ENCODE assay signal across 15 cellular contexts in the genomic region with DNA sequence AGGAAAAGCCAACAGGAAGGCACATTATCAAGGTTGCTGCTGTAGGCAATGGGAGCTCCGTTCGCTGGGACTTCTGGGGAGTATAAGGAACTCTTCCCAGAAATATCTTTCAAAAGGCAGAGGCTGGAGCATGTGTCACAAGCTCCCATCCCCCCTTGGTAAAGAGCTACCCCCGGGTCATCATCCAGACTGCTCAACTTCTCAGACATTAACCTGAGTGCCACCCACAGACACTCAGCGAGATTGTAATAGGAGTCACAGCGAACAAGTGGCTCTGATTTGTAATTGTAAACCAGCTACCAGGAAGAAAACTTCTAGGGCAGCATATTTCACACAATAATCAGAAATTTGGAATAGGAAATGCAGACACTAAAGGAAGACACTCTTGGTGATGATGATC.
A peak's percentile ranks its signal among the peaks of the same experiment; 100 is the strongest.
DNase-seq lines count a peak whose midpoint lies in the region.
"Had no signal": no experiment of that assay in that cellular context is flagged by ENCODE, and none has a peak within 500 bp of the region (broad histone marks: within the 10 kb centered on the region; RNA-seq: fewer than 3 reads in every experiment).

No MANE protein-coding gene starts in this region.

- no peaks in the 10 kb centered on the region for H3K79me1 ChIP-seq in mesendoderm (ENCODE audit: low read length)

- peak overlapping the region; percentile 64 for H4K5ac ChIP-seq in mesendoderm (ENCODE audit: low read length)

- H3K4ac ChIP-seq in mesendoderm (ENCODE audit: low read depth, low read length) = no peak overlapping the region

- no peak overlapping the region for H3K56ac ChIP-seq in mesendoderm (ENCODE audit: low read length)

- H3K4me3 ChIP-seq in BLaER1 (no peak overlapping the region), mesendoderm (ENCODE audit: low read length) (no peak overlapping the region)
- no peak overlapping the region for H3K4me3 ChIP-seq in BLaER1 treated with 17β-estradiol and CSF1 and Interleukin-3, amounts not matched to agents 10 nM and 100 nM
- H3K4me3 ChIP-seq: SJCRH30 had no signal

- intact Hi-C loops in head of caudate nucleus (cut with DNase I) = loop anchor here (10.0 kb wide), 1 partner anchor 370 kb away; no protein-coding TSS in a partner anchor

- no CpG with 5 or more reads among the region's 5 CpGs for WGBS in mesendoderm (ENCODE audit: extremely low coverage, insufficient coverage, low lambda C conversion rate)

- no peak overlapping the region for H3K27ac ChIP-seq in BLaER1
- peak overlapping the region in 7 of 11 experiments; percentile 8 to 68 (median 46); a peak in 9 of 22 replicates for H3K27ac ChIP-seq in BLaER1 treated with 17β-estradiol and CSF1 and Interleukin-3, amounts not matched to agents 10 nM and 100 nM
- no peak overlapping the region for H3K27ac ChIP-seq in mesendoderm (ENCODE audit: low read depth, low read length)
- H3K27ac ChIP-seq: SJCRH30 had no signal

- peaks cover 39% of the 10 kb centered on the region for H3K4me1 ChIP-seq in BLaER1
- peaks cover 22 to 38% (median 34%) of the 10 kb centered on the region in 10 experiments for H3K4me1 ChIP-seq in BLaER1 treated with 17β-estradiol and CSF1 and Interleukin-3, amounts not matched to agents 10 nM and 100 nM
- H3K4me1 ChIP-seq in mesendoderm (ENCODE audit: control insufficient read depth, low read depth, low read length) = peaks cover 5% of the 10 kb centered on the region

- H2AK5ac ChIP-seq in mesendoderm (ENCODE audit: low read length) = no peak overlapping the region

- H4K20me1 ChIP-seq in BLaER1 = no peaks in the 10 kb centered on the region
- H4K20me1 ChIP-seq in BLaER1 treated with 17β-estradiol and CSF1 and Interleukin-3, amounts not matched to agents 10 nM and 100 nM = no peaks in the 10 kb centered on the region

- H4K8ac ChIP-seq in mesendoderm (ENCODE audit: low read depth, low read length) = no peak overlapping the region

- no peak overlapping the region for H3K18ac ChIP-seq in mesendoderm (ENCODE audit: low read length)

- no peak overlapping the region for H2BK120ac ChIP-seq in mesendoderm (ENCODE audit: low read depth, low read length)

- DNase-seq in NCI-H2107 treated with DMSO at 0.1 percent for 48 hours (lab: John Stamatoyannopoulos, UW; ENCODE audit: unreplicated experiment) (peak; percentile 55), mesendoderm (no peak), cerebellar nuclear complex (lab: John Stamatoyannopoulos, UW) (no peak), head of caudate nucleus (no peak)
- DNase-seq in activated CD4-positive, CD25-positive, alpha-beta regulatory T cell (lab: John Stamatoyannopoulos, UW) = no peak
- DNase-seq: C1 segment of cervical spinal cord, DMS79, Kasumi-1, NCI-H1930, NCI-H82, OCI-M1, T-cell had no signal

- H2BK5ac ChIP-seq in mesendoderm (ENCODE audit: low read length) = peak overlapping the region; percentile 38

- H3K27me3 ChIP-seq in BLaER1 (no peaks in the 10 kb centered on the region), mesendoderm (ENCODE audit: insufficient read depth, low read length, poor library complexity) (no peaks in the 10 kb centered on the region)
- H3K27me3 ChIP-seq in BLaER1 treated with 17β-estradiol and CSF1 and Interleukin-3, amounts not matched to agents 10 nM and 100 nM = no peaks in the 10 kb centered on the region
- H3K27me3 ChIP-seq: SJCRH30 had no signal

- H2BK15ac ChIP-seq in mesendoderm (replicated peaks; ENCODE audit: low read depth) = no peak overlapping the region

- no peaks in the 10 kb centered on the region for H3K79me2 ChIP-seq in mesendoderm (ENCODE audit: control insufficient read depth, insufficient read depth, low read length)

- no peak overlapping the region for H3K23ac ChIP-seq in mesendoderm (ENCODE audit: low read length)

- no peaks in the 10 kb centered on the region for H3K9me3 ChIP-seq in BLaER1
- no peaks in the 10 kb centered on the region for H3K9me3 ChIP-seq in BLaER1 treated with 17β-estradiol and CSF1 and Interleukin-3, amounts not matched to agents 10 nM and 100 nM (replicated peaks in 1 of 11)
- H3K9me3 ChIP-seq: SJCRH30 had no signal

- H3K36me3 ChIP-seq in BLaER1 (no peaks in the 10 kb centered on the region), mesendoderm (ENCODE audit: control insufficient read depth, insufficient read depth, low read length) (no peaks in the 10 kb centered on the region)
- H3K36me3 ChIP-seq in BLaER1 treated with 17β-estradiol and CSF1 and Interleukin-3, amounts not matched to agents 10 nM and 100 nM = no peaks in the 10 kb centered on the region
- H3K36me3 ChIP-seq: SJCRH30 had no signal

- no peak overlapping the region for H3K9ac ChIP-seq in BLaER1
- H3K9ac ChIP-seq in BLaER1 treated with 17β-estradiol and CSF1 and Interleukin-3, amounts not matched to agents 10 nM and 100 nM = 0 out of 22 replicates have a peak overlapping the region, but pooled peaks of 1 of the 11 experiments have one; percentile 9
- H3K9ac ChIP-seq in mesendoderm (ENCODE audit: low read length) = no peak overlapping the region

- H3K4me2 ChIP-seq in BLaER1 (peak overlapping the region; percentile 53), mesendoderm (ENCODE audit: low read length) (no peak overlapping the region)
- H3K4me2 ChIP-seq in BLaER1 treated with 17β-estradiol and CSF1 and Interleukin-3, amounts not matched to agents 10 nM and 100 nM = peak overlapping the region; percentile 41 to 77 (median 61); a peak in 21 of 22 replicates

Comparison
In these comparisons a context has a peak if more than half of its experiments do, and no peak if none do; other contexts are left out.
1. H3K27ac ChIP-seq: peak in BLaER1 treated with 17β-estradiol and CSF1 and Interleukin-3, amounts not matched to agents 10 nM and 100 nM (7 of 11); none in BLaER1 (single experiment) and mesendoderm (single experiment).